ENCODE assay signal across 9 cellular contexts in genomic region chr12:113244015-113244983, GRCh38. TPM values are rescaled to one million over a fixed set of nuclear protein-coding genes. Genes with fewer than 3 reads are reported as not detected.
DNase-seq lines count a peak whose midpoint lies in the region; ATAC-seq, FAIRE-seq and TF ChIP-seq lines count a peak whose summit lies in the region.
"Had no signal": no experiment of that assay in that cellular context is flagged by ENCODE, and none has a peak within 500 bp of the region (broad histone marks: within the 10 kb centered on the region; RNA-seq: fewer than 3 reads in every experiment).

No MANE protein-coding gene starts in this region.

- H3K4me2 ChIP-seq in astrocyte (ENCODE audit: low read length) (no peak overlapping the region), keratinocyte (ENCODE audit: control insufficient read depth, extremely low read depth, insufficient read depth, low read depth, low read length) (peak overlapping the region; percentile 23)

- H3K27me3 Mint-ChIP-seq in astrocyte (ENCODE audit: low read depth, unreplicated experiment), result no peaks in the 10 kb centered on the region
- H3K27me3 Mint-ChIP-seq in activated CD8-positive, alpha-beta T cell treated with anti-CD3 and anti-CD28 coated beads, Interleukin-2, amount 10 ng/mL, durations not matched to agents 7 days and 5 days (ENCODE audit: low read depth), result no peaks in the 10 kb centered on the region

- H3K4me3 Mint-ChIP-seq in astrocyte (ENCODE audit: unreplicated experiment), result no peak overlapping the region
- no peak overlapping the region for H3K4me3 Mint-ChIP-seq in activated CD8-positive, alpha-beta T cell treated with anti-CD3 and anti-CD28 coated beads, Interleukin-2, amount 10 ng/mL, durations not matched to agents 7 days and 5 days

- FAIRE-seq in astrocyte (lab: Jason Lieb, UNC) (no peak), keratinocyte (lab: Jason Lieb, UNC) (peak; percentile 79)
- FAIRE-seq: A204.1 had no signal

- H3K36me3 Mint-ChIP-seq in astrocyte (ENCODE audit: low read depth, unreplicated experiment), result peaks cover 11% of the 10 kb centered on the region
- H3K36me3 Mint-ChIP-seq in activated CD8-positive, alpha-beta T cell treated with anti-CD3 and anti-CD28 coated beads, Interleukin-2, amount 10 ng/mL, durations not matched to agents 7 days and 5 days (ENCODE audit: low read depth), result peaks cover 4% of the 10 kb centered on the region

- peak; percentile 87 for DNase-seq in DMS 273 (lab: John Stamatoyannopoulos, UW; ENCODE audit: unreplicated experiment)
- DNase-seq in DMS 273 treated with DMSO at 0.1 percent for 48 hours (lab: John Stamatoyannopoulos, UW), result no peak
- DNase-seq in astrocyte (ENCODE audit: low read depth), result no peak
- DNase-seq in keratinocyte (ENCODE audit: low read depth, low spot score), result no peak
- peak; percentile 91 for DNase-seq in stomach
- no peak for DNase-seq in activated CD8-positive, alpha-beta memory T cell treated with anti-CD3 and anti-CD28 coated beads for 24 hours
- DNase-seq in activated CD8-positive, alpha-beta T cell treated with anti-CD3 and anti-CD28 coated beads, Interleukin-2, amount 10 ng/mL, durations not matched to agents 7 days and 5 days, result no peak

- H3K4me1 ChIP-seq in astrocyte (ENCODE audit: insufficient read depth, low read length), result peaks cover 48% of the 10 kb centered on the region
- H3K4me1 ChIP-seq in keratinocyte (ENCODE audit: control insufficient read depth, extremely low read depth, insufficient read depth, low read length), result peaks cover 59% of the 10 kb centered on the region
- H3K4me1 ChIP-seq in stomach, result peaks cover 68 to 89% (median 77%) of the 10 kb centered on the region in 4 donors

- intact Hi-C loops in stomach (cut with DNase I; ENCODE audit: low total_unique reads), result no loop called here

- H3K79me2 ChIP-seq in astrocyte (ENCODE audit: insufficient read depth, low read length) (peaks cover 3% of the 10 kb centered on the region), keratinocyte (ENCODE audit: control insufficient read depth, insufficient read depth, low read length) (no peaks in the 10 kb centered on the region)

- H4K20me1 ChIP-seq in astrocyte (ENCODE audit: insufficient read depth, low read length) (no peaks in the 10 kb centered on the region), keratinocyte (ENCODE audit: control insufficient read depth, extremely low read depth, insufficient read depth, low read length) (no peaks in the 10 kb centered on the region)

- H3K27ac ChIP-seq in astrocyte (ENCODE audit: low read depth, low read length) (no peak overlapping the region), keratinocyte (ENCODE audit: control insufficient read depth, insufficient read depth, low read length) (peak overlapping the region; percentile 90), stomach (peak overlapping the region; percentile 52 to 87 (median 83))

- ATAC-seq in activated CD8-positive, alpha-beta T cell treated with anti-CD3 and anti-CD28 coated beads, Interleukin-2, amount 10 ng/mL, durations not matched to agents 7 days and 5 days, result no peak
- ATAC-seq in GM18867 (IDR thresholded peaks at IDR 0.05; ENCODE audit: unreplicated experiment), result no peak

- no peak for TF ChIP-seq EP300 in stomach (IDR thresholded peaks at IDR 0.05)

- 54 to 60% (median 58%) methylated on average over 21 to 22 of the region's 22 CpGs for WGBS in stomach, 5 donors

- POLR2A ChIA-PET in activated CD8-positive, alpha-beta T cell treated with anti-CD3 and anti-CD28 coated beads, Interleukin-2, amount 10 ng/mL, durations not matched to agents 7 days and 5 days (lab: Charles Lee), result interaction anchor here (0.6 kb wide), 1 partner anchor 16 kb away, joined by 3 read pairs; no protein-coding TSS in a partner anchor

- CTCF ChIA-PET in activated CD8-positive, alpha-beta T cell treated with anti-CD3 and anti-CD28 coated beads, Interleukin-2, amount 10 ng/mL, durations not matched to agents 7 days and 5 days (lab: Charles Lee), result no interaction called here

- no peaks in the 10 kb centered on the region for H3K9me3 ChIP-seq in astrocyte (ENCODE audit: insufficient read depth, low read depth, low read length)
- no peaks in the 10 kb centered on the region for H3K9me3 ChIP-seq in keratinocyte (ENCODE audit: control insufficient read depth, low read depth, low read length)
- H3K9me3 ChIP-seq in stomach, result no peaks in the 10 kb centered on the region

- no peaks in the 10 kb centered on the region for H3K27me3 ChIP-seq in astrocyte (ENCODE audit: insufficient read depth, low read length)
- no peaks in the 10 kb centered on the region for H3K27me3 ChIP-seq in keratinocyte (ENCODE audit: control insufficient read depth, extremely low read depth, insufficient read depth, low read length)
- H3K27me3 ChIP-seq in stomach, result no peaks in the 10 kb centered on the region

- H3K4me1 Mint-ChIP-seq in astrocyte (ENCODE audit: low read depth, unreplicated experiment), result peaks cover 26% of the 10 kb centered on the region
- peaks cover 5% of the 10 kb centered on the region for H3K4me1 Mint-ChIP-seq in activated CD8-positive, alpha-beta T cell treated with anti-CD3 and anti-CD28 coated beads, Interleukin-2, amount 10 ng/mL, durations not matched to agents 7 days and 5 days (ENCODE audit: low read depth)

- H3K27ac Mint-ChIP-seq in astrocyte (ENCODE audit: unreplicated experiment), result peak overlapping the region; percentile 62
- H3K27ac Mint-ChIP-seq in activated CD8-positive, alpha-beta T cell treated with anti-CD3 and anti-CD28 coated beads, Interleukin-2, amount 10 ng/mL, durations not matched to agents 7 days and 5 days, result no peak overlapping the region

- dilution Hi-C loops in keratinocyte (cut with MboI; ENCODE audit: extremely low pct_ligation_motif_present, low sequenced_read_pairs), result no loop called here

- H3K9me1 ChIP-seq in keratinocyte (ENCODE audit: control insufficient read depth, extremely low read depth, insufficient read depth, low read length), result no peaks in the 10 kb centered on the region

- H2AFZ ChIP-seq in astrocyte (ENCODE audit: low read depth, low read length) (no peak overlapping the region), keratinocyte (ENCODE audit: control insufficient read depth, low read length) (peak overlapping the region; percentile 14)

- no peak for TF ChIP-seq POLR2A in stomach (IDR thresholded peaks at IDR 0.05)

- H3K4me3 ChIP-seq in astrocyte (ENCODE audit: insufficient read depth, low read depth, low read length), result no peak overlapping the region
- no peak overlapping the region for H3K4me3 ChIP-seq in keratinocyte (ENCODE audit: control insufficient read depth in 2 of 3, extremely low read depth in 1 of 3, insufficient read depth in 2 of 3, low read depth in 1 of 3, low read length in 3 of 3)
- H3K4me3 ChIP-seq in stomach, result no peak overlapping the region

- no peaks in the 10 kb centered on the region for H3K9me3 Mint-ChIP-seq in astrocyte (ENCODE audit: unreplicated experiment)
- no peaks in the 10 kb centered on the region for H3K9me3 Mint-ChIP-seq in activated CD8-positive, alpha-beta T cell treated with anti-CD3 and anti-CD28 coated beads, Interleukin-2, amount 10 ng/mL, durations not matched to agents 7 days and 5 days (ENCODE audit: insufficient read depth)

- H3K36me3 ChIP-seq in astrocyte (ENCODE audit: insufficient read depth, low read length) (no peaks in the 10 kb centered on the region), keratinocyte (ENCODE audit: control insufficient read depth in 2 of 2, extremely low read depth in 1 of 2, insufficient read depth in 2 of 2, low read length in 2 of 2) (no peaks in the 10 kb centered on the region), stomach (peaks cover 3 to 23% (median 12%) of the 10 kb centered on the region in 4 donors)

- H3K9ac ChIP-seq in astrocyte (ENCODE audit: low read length) (peak overlapping the region; percentile 21), keratinocyte (ENCODE audit: control insufficient read depth, extremely low read depth, insufficient read depth, low read length) (peak overlapping the region; percentile 57)

- TF ChIP-seq CTCF in astrocyte (IDR thresholded peaks at IDR 0.05; ENCODE audit: insufficient read depth, low read depth, low read length) (no peak), keratinocyte (optimal IDR thresholded peaks at IDR 0.05 in 1 of 3, IDR thresholded peaks at IDR 0.05 in 1 of 3, conservative IDR thresholded peaks at IDR 0.05 in 1 of 3; ENCODE audit: extremely low read depth in 1 of 3, insufficient read depth in 2 of 3, low read length in 3 of 3) (no peak), stomach (IDR thresholded peaks at IDR 0.05) (no peak)

RNA-seq across cellular contexts. Expression of gene TPCN1, which starts 23.0 kb away (rescaled TPM):
- total RNA-seq in astrocyte (27.9 and 33.7 TPM in 2 replicates), stomach (10 to 100 TPM; 15.2 to 78.2 (median 48.4) TPM)
- polyA plus RNA-seq in keratinocyte (6.8 to 13.9 TPM (median 8.0 TPM) in 3 replicates), stomach (10 to 100 TPM in 1 of 3 donors, 1 to 10 TPM in 2; 5.8 to 24.2 (median 6.3) TPM)
- polyA plus RNA-seq in keratinocyte (2011; ENCODE audit: low read depth), result 5.1 TPM
- 4.0 and 5.0 TPM in 2 replicates for polyA plus RNA-seq in keratinocyte (2011; cell fraction: cytosol; rRNA removed)
- 33.9 and 38.8 TPM in 2 replicates for polyA plus RNA-seq in keratinocyte (2011; cell fraction: nucleus; rRNA removed)
- 11.8 and 13.3 TPM in 2 replicates for polyA plus RNA-seq in keratinocyte (2012; ENCODE audit: low replicate concordance)
- 11.1 to 34.4 TPM (median 17.2 TPM) in 3 replicates for polyA minus RNA-seq in keratinocyte
- 12.3 TPM for polyA minus RNA-seq in keratinocyte (2011; cell fraction: cytosol; rRNA and poly(A)+ RNA removed)
- polyA minus RNA-seq in keratinocyte (2011; cell fraction: nucleus; rRNA and poly(A)+ RNA removed), result 28.4 and 32.3 TPM in 2 replicates
- 10 to 100 TPM; 13.7 to 16.1 TPM for total RNA-seq in activated CD8-positive, alpha-beta T cell treated with anti-CD3 and anti-CD28 coated beads, Interleukin-2, amount 10 ng/mL, durations not matched to agents 7 days and 5 days

RNA-seq across cellular contexts. Expression of gene RITA1, which starts 58.8 kb away (rescaled TPM):
- 20.9 and 23.5 TPM in 2 replicates for total RNA-seq in astrocyte
- 11.8 to 14.5 TPM (median 14.5 TPM) in 3 replicates for polyA plus RNA-seq in keratinocyte
- polyA plus RNA-seq in keratinocyte (2011; ENCODE audit: low read depth), result 3.5 TPM
- 10.5 and 16.6 TPM in 2 replicates for polyA plus RNA-seq in keratinocyte (2011; cell fraction: cytosol; rRNA removed)
- polyA plus RNA-seq in keratinocyte (2011; cell fraction: nucleus; rRNA removed), result 5.8 and 7.6 TPM in 2 replicates
- polyA plus RNA-seq in keratinocyte (2012; ENCODE audit: low replicate concordance), result 9.1 and 16.3 TPM in 2 replicates
- 8.0 to 9.3 TPM (median 8.6 TPM) in 3 replicates for polyA minus RNA-seq in keratinocyte
- 20.1 TPM for polyA minus RNA-seq in keratinocyte (2011; cell fraction: cytosol; rRNA and poly(A)+ RNA removed)
- 4.2 and 4.8 TPM in 2 replicates for polyA minus RNA-seq in keratinocyte (2011; cell fraction: nucleus; rRNA and poly(A)+ RNA removed)
- total RNA-seq in stomach, result 10 to 100 TPM in 2 of 5 donors, 1 to 10 TPM in 3; 4.1 to 19.2 (median 5.0) TPM
- 10 to 100 TPM in 2 of 3 donors, 1 to 10 TPM in 1; 8.4 to 14.3 (median 11.5) TPM for polyA plus RNA-seq in stomach
- 10 to 100 TPM; 21.0 to 22.6 TPM for total RNA-seq in activated CD8-positive, alpha-beta T cell treated with anti-CD3 and anti-CD28 coated beads, Interleukin-2, amount 10 ng/mL, durations not matched to agents 7 days and 5 days

RNA-seq across cellular contexts. Expression of gene DDX54, which starts 59.0 kb away (rescaled TPM):
- 52.8 and 53.5 TPM in 2 replicates for total RNA-seq in astrocyte
- 42.1 to 47.3 TPM (median 44.6 TPM) in 3 replicates for polyA plus RNA-seq in keratinocyte
- 140 TPM for polyA plus RNA-seq in keratinocyte (2011; ENCODE audit: low read depth)
- 27.7 and 54.7 TPM in 2 replicates for polyA plus RNA-seq in keratinocyte (2011; cell fraction: cytosol; rRNA removed)
- polyA plus RNA-seq in keratinocyte (2011; cell fraction: nucleus; rRNA removed), result 61.3 and 74.7 TPM in 2 replicates
- 28.7 and 46.8 TPM in 2 replicates for polyA plus RNA-seq in keratinocyte (2012; ENCODE audit: low replicate concordance)
- polyA minus RNA-seq in keratinocyte, result 38.0 to 74.1 TPM (median 38.7 TPM) in 3 replicates
- polyA minus RNA-seq in keratinocyte (2011; cell fraction: cytosol; rRNA and poly(A)+ RNA removed), result 35.7 TPM
- polyA minus RNA-seq in keratinocyte (2011; cell fraction: nucleus; rRNA and poly(A)+ RNA removed), result 22.9 and 31.4 TPM in 2 replicates
- 100 to 1,000 TPM in 1 of 5 donors, 10 to 100 TPM in 4; 14.6 to 167 (median 41.7) TPM for total RNA-seq in stomach
- 10 to 100 TPM; 28.5 to 64.6 (median 34.1) TPM for polyA plus RNA-seq in stomach
- total RNA-seq in activated CD8-positive, alpha-beta T cell treated with anti-CD3 and anti-CD28 coated beads, Interleukin-2, amount 10 ng/mL, durations not matched to agents 7 days and 5 days, result 10 to 100 TPM; 79.4 to 82.0 TPM

Comparison
In these comparisons a context has a peak if more than half of its experiments do, and no peak if none do; other contexts are left out.
1. DNase-seq: peak in DMS 273 (single experiment) and stomach (single experiment); none in DMS 273 treated with DMSO at 0.1 percent for 48 hours (single experiment), astrocyte (single experiment), keratinocyte (single experiment), activated CD8-positive, alpha-beta memory T cell treated with anti-CD3 and anti-CD28 coated beads for 24 hours (single experiment) and activated CD8-positive, alpha-beta T cell treated with anti-CD3 and anti-CD28 coated beads, Interleukin-2, amount 10 ng/mL, durations not matched to agents 7 days and 5 days (single experiment).